Comparison of ENCODE assay signal across 31 cellular contexts in genomic region chr5:109200221-109200620, GRCh38.
"Had no signal": no experiment of that assay in that cellular context is flagged by ENCODE, and none has a peak within 500 bp of the region (broad histone marks: within the 10 kb centered on the region; RNA-seq: fewer than 3 reads in every experiment).

No MANE protein-coding gene starts in this region.

- DNase-seq: activated B cell treated with CpG ODN at 0.5 μM for 24 hours; activated CD4-positive, alpha-beta memory T cell treated with anti-CD3 and anti-CD28 coated beads for 36 hours; activated CD4-positive, alpha-beta T cell treated with anti-CD3 and anti-CD28 coated beads for 4 hours; activated CD4-positive, alpha-beta T cell treated with anti-CD3 and anti-CD28 coated beads, Interleukin-2, amount 10 ng/mL, durations not matched to agents 24 days and 14 days; activated CD4-positive, alpha-beta T cell treated with anti-CD3 and anti-CD28 coated beads, Interleukin-2, amount 50 U/mL, for 1 hour; activated CD4-positive, alpha-beta T cell treated with anti-CD3 and anti-CD28 coated beads, Interleukin-2, amount 50 U/mL, for 4 hours; activated CD4-positive, CD25-positive, alpha-beta regulatory T cell treated with anti-CD3 and anti-CD28 coated beads, Interleukin-2, amount 50 U/mL, for 72 hours; activated CD8-positive, alpha-beta memory T cell treated with anti-CD3 and anti-CD28 coated beads, Interleukin-2, amount 50 U/mL, for 4 hours; activated CD8-positive, alpha-beta T cell treated with anti-CD3 and anti-CD28 coated beads for 36 hours; activated effector memory CD4-positive, alpha-beta T cell treated with anti-CD3 and anti-CD28 coated beads, Interleukin-2, amount 50 U/mL, for 16 hours; activated gamma-delta T cell treated with Interleukin-2 at 50 U/mL for 16 hours; activated naive CD4-positive, alpha-beta T cell treated with anti-CD3 and anti-CD28 coated beads, Interleukin-2, amount 10 ng/mL, durations not matched to agents 7 days and 5 days; activated naive CD4-positive, alpha-beta T cell treated with Interleukin-2 at 50 U/mL for 16 hours; activated naive CD8-positive, alpha-beta T cell treated with anti-CD3 and anti-CD28 coated beads, Interleukin-2, amount 10 ng/mL, durations not matched to agents 7 days and 5 days; activated naive CD8-positive, alpha-beta T cell treated with anti-CD3 and anti-CD28 coated beads, Interleukin-2, amount 50 U/mL, for 24 hours; activated T-cell treated with anti-CD3 and anti-CD28 coated beads for 4 hours; activated T-cell treated with anti-CD3 and anti-CD28 coated beads, Interleukin-2, amount 50 U/mL, for 1 hour; activated T-cell treated with anti-CD3 and anti-CD28 coated beads, Interleukin-2, amount 50 U/mL, for 4 hours; activated T-cell treated with anti-CD3 and anti-CD28 coated beads, Interleukin-2, amount 50 U/mL, for 72 hours; amniotic stem cell; aorta; body of pancreas; brain microvascular endothelial cell; central memory CD4-positive, alpha-beta T cell; T-helper 1 cell; T-helper 2 cell; T-helper 9 cell had no signal

- H3K36me3 ChIP-seq: brain microvascular endothelial cell, breast epithelium had no signal

- H3K4me3 ChIP-seq: body of pancreas, breast epithelium had no signal

- FAIRE-seq: astrocyte had no signal

- H3K4me1 ChIP-seq: body of pancreas, breast epithelium had no signal

- ATAC-seq: activated CD8-positive, alpha-beta T cell treated with anti-CD3 and anti-CD28 coated beads for 36 hours; activated naive CD8-positive, alpha-beta T cell treated with anti-CD3 and anti-CD28 coated beads, Interleukin-2, amount 50 U/mL, for 24 hours; activated T-cell treated with anti-CD3 and anti-CD28 coated beads, Interleukin-2, amount 50 U/mL, for 4 hours; activated T-cell treated with anti-CD3 and anti-CD28 coated beads, Interleukin-2, amount 50 U/mL, for 72 hours; activated T-helper 17 cell treated with anti-CD3 and anti-CD28 coated beads, Interleukin-2, amount 50 U/mL, for 72 hours; body of pancreas had no signal

- H3K27ac ChIP-seq: body of pancreas, brain microvascular endothelial cell, breast epithelium, VCaP had no signal

- H3K27me3 ChIP-seq: body of pancreas, brain microvascular endothelial cell, breast epithelium had no signal
